Comparison of ENCODE assay signal across 20 cellular contexts in genomic region chr11:81207421-81208054, GRCh38.
DNase-seq lines count a peak whose midpoint lies in the region; ATAC-seq, FAIRE-seq and TF ChIP-seq lines count a peak whose summit lies in the region.
"Had no signal": no experiment of that assay in that cellular context is flagged by ENCODE, and none has a peak within 500 bp of the region (broad histone marks: within the 10 kb centered on the region; RNA-seq: fewer than 3 reads in every experiment).

No MANE protein-coding gene starts in this region.

- WGBS in right cardiac atrium, result 93% methylated on average over 43 of the region's 43 CpGs

- H3K4me3 ChIP-seq in right cardiac atrium (ENCODE audit: low read length), result no peak overlapping the region
- H3K4me3 ChIP-seq in kidney (ENCODE audit: low read length in 2 of 2), result no peak overlapping the region
- H3K4me3 ChIP-seq in CD4-positive, alpha-beta memory T cell (ENCODE audit: low read length in 2 of 2), result no peak overlapping the region
- H3K4me3 ChIP-seq: BLaER1 had no signal

- H3K4me1 Mint-ChIP-seq in activated CD4-positive, alpha-beta T cell treated with anti-CD3 and anti-CD28 coated beads, Interleukin-2, amount 10 ng/mL, durations not matched to agents 24 days and 14 days, result no peaks in the 10 kb centered on the region
- H3K4me1 Mint-ChIP-seq in CD4-positive, alpha-beta memory T cell, result no peaks in the 10 kb centered on the region
- H3K4me1 Mint-ChIP-seq: CD14-positive monocyte had no signal

- ATAC-seq in right cardiac atrium (no peak), left cardiac atrium (no peak)
- ATAC-seq: CD8-positive, alpha-beta T cell had no signal

- no peak overlapping the region for H3K9ac ChIP-seq in kidney (ENCODE audit: low read length in 2 of 2)
- H3K9ac ChIP-seq: BLaER1 had no signal

- H3K27me3 ChIP-seq in right cardiac atrium (ENCODE audit: control insufficient read depth, insufficient read depth), result no peaks in the 10 kb centered on the region
- H3K27me3 ChIP-seq in CD4-positive, alpha-beta memory T cell (ENCODE audit: insufficient read depth, low read length), result no peaks in the 10 kb centered on the region
- H3K27me3 ChIP-seq: BLaER1 had no signal

- no peaks in the 10 kb centered on the region for H3K4me1 ChIP-seq in right cardiac atrium (ENCODE audit: control insufficient read depth, insufficient read depth, low read length)
- no peaks in the 10 kb centered on the region for H3K4me1 ChIP-seq in kidney (ENCODE audit: control insufficient read depth in 1 of 2, insufficient read depth in 1 of 2, low read depth in 1 of 2, low read length in 2 of 2)
- H3K4me1 ChIP-seq in CD4-positive, alpha-beta memory T cell (ENCODE audit: insufficient read depth, low read length), result no peaks in the 10 kb centered on the region
- H3K4me1 ChIP-seq: BLaER1 had no signal

- H3K27ac ChIP-seq in right cardiac atrium (ENCODE audit: low read length), result no peak overlapping the region
- H3K27ac ChIP-seq in kidney (ENCODE audit: low read depth in 2 of 2, low read length in 2 of 2), result no peak overlapping the region
- H3K27ac ChIP-seq in CD4-positive, alpha-beta memory T cell (ENCODE audit: low read depth, low read length), result no peak overlapping the region
- H3K27ac ChIP-seq: BLaER1 had no signal

- intact Hi-C loops in right cardiac atrium (cut with DNase I) (no loop called here), left cardiac atrium (cut with DNase I) (no loop called here), kidney (cut with DNase I) (no loop called here), posterior vena cava (cut with DNase I) (no loop called here)
- intact Hi-C loops in activated CD4-positive, alpha-beta T cell treated with anti-CD3 and anti-CD28 coated beads, Interleukin-2, amount 10 ng/mL, durations not matched to agents 24 days and 14 days (cut with micrococcal nuclease), result no loop called here
- intact Hi-C loops in CD4-positive, alpha-beta memory T cell (cut with micrococcal nuclease), result no loop called here

- POLR2A ChIA-PET in CD4-positive, alpha-beta memory T cell (lab: Charles Lee; ENCODE audit: partially characterized antibody), result no interaction called here

- H3K4me3 Mint-ChIP-seq in activated CD4-positive, alpha-beta T cell treated with anti-CD3 and anti-CD28 coated beads, Interleukin-2, amount 10 ng/mL, durations not matched to agents 24 days and 14 days, result no peak overlapping the region
- H3K4me3 Mint-ChIP-seq in CD4-positive, alpha-beta memory T cell, result no peak overlapping the region
- H3K4me3 Mint-ChIP-seq: CD14-positive monocyte; CD8-positive, alpha-beta T cell had no signal

- DNase-seq in right cardiac atrium (peak in 2 of 3 donors; percentile 24 to 41), left cardiac atrium (no peak), kidney (peak; percentile 47), posterior vena cava (ENCODE audit: low spot score) (peak; percentile 78), NCI-H1694 (lab: John Stamatoyannopoulos, UW) (no peak), T-helper 1 cell (no peak)
- DNase-seq in activated CD4-positive, alpha-beta T cell treated with anti-CD3 and anti-CD28 coated beads, Interleukin-2, amount 10 ng/mL, durations not matched to agents 24 days and 14 days, result no peak
- no peak for DNase-seq in CD4-positive, alpha-beta memory T cell
- DNase-seq: 8988T; Calu3; CD8-positive, alpha-beta T cell; GOT3; H7; IMR-90 had no signal

- H3K36me3 Mint-ChIP-seq in activated CD4-positive, alpha-beta T cell treated with anti-CD3 and anti-CD28 coated beads, Interleukin-2, amount 10 ng/mL, durations not matched to agents 24 days and 14 days (ENCODE audit: low read depth), result no peaks in the 10 kb centered on the region
- no peaks in the 10 kb centered on the region for H3K36me3 Mint-ChIP-seq in CD4-positive, alpha-beta memory T cell
- H3K36me3 Mint-ChIP-seq: CD14-positive monocyte; CD8-positive, alpha-beta T cell had no signal

- CTCF ChIA-PET in CD4-positive, alpha-beta memory T cell (lab: Charles Lee; ENCODE audit: partially characterized antibody), result no interaction called here

- H3K9me3 ChIP-seq in right cardiac atrium (ENCODE audit: control insufficient read depth, low read length) (no peaks in the 10 kb centered on the region), kidney (ENCODE audit: control insufficient read depth in 1 of 2, low read length in 2 of 2) (no peaks in the 10 kb centered on the region)
- no peaks in the 10 kb centered on the region for H3K9me3 ChIP-seq in CD4-positive, alpha-beta memory T cell (ENCODE audit: control insufficient read depth in 1 of 2, low read length in 2 of 2)

- no peaks in the 10 kb centered on the region for H3K36me3 ChIP-seq in kidney (ENCODE audit: control insufficient read depth in 1 of 2, insufficient read depth in 2 of 2, low read length in 2 of 2)
- no peaks in the 10 kb centered on the region for H3K36me3 ChIP-seq in CD4-positive, alpha-beta memory T cell (ENCODE audit: insufficient read depth, low read length)
- H3K36me3 ChIP-seq: BLaER1 had no signal

- no peaks in the 10 kb centered on the region for H3K27me3 Mint-ChIP-seq in activated CD4-positive, alpha-beta T cell treated with anti-CD3 and anti-CD28 coated beads, Interleukin-2, amount 10 ng/mL, durations not matched to agents 24 days and 14 days
- H3K27me3 Mint-ChIP-seq in CD4-positive, alpha-beta memory T cell, result no peaks in the 10 kb centered on the region

- H3K9me3 Mint-ChIP-seq in activated CD4-positive, alpha-beta T cell treated with anti-CD3 and anti-CD28 coated beads, Interleukin-2, amount 10 ng/mL, durations not matched to agents 24 days and 14 days, result no peaks in the 10 kb centered on the region
- H3K9me3 Mint-ChIP-seq in CD4-positive, alpha-beta memory T cell, result peaks cover 0 to 21% (median 4%) of the 10 kb centered on the region in 8 donors

- no peak for TF ChIP-seq CTCF in kidney (IDR thresholded peaks at IDR 0.05; ENCODE audit: borderline replicate concordance, extremely low read depth, insufficient read depth)

- FAIRE-seq in kidney (lab: Jason Lieb, UNC), result no peak
- FAIRE-seq: G401.6, GM12891, GM19239, HTR-8/SVneo had no signal

- H3K27ac Mint-ChIP-seq in activated CD4-positive, alpha-beta T cell treated with anti-CD3 and anti-CD28 coated beads, Interleukin-2, amount 10 ng/mL, durations not matched to agents 24 days and 14 days, result no peak overlapping the region
- no peak overlapping the region for H3K27ac Mint-ChIP-seq in CD4-positive, alpha-beta memory T cell
- H3K27ac Mint-ChIP-seq: CD14-positive monocyte; CD8-positive, alpha-beta T cell had no signal

Comparison
In these comparisons a context has a peak if more than half of its experiments do, and no peak if none do; other contexts are left out.
1. DNase-seq: peak in right cardiac atrium (2 of 3), kidney (single experiment) and posterior vena cava (single experiment); none in left cardiac atrium (single experiment), activated CD4-positive, alpha-beta T cell treated with anti-CD3 and anti-CD28 coated beads, Interleukin-2, amount 10 ng/mL, durations not matched to agents 24 days and 14 days (single experiment), NCI-H1694 (single experiment), CD4-positive, alpha-beta memory T cell (0 of 5) and T-helper 1 cell (0 of 5).